ENCODE assay signal across 14 cellular contexts in the genomic region with DNA sequence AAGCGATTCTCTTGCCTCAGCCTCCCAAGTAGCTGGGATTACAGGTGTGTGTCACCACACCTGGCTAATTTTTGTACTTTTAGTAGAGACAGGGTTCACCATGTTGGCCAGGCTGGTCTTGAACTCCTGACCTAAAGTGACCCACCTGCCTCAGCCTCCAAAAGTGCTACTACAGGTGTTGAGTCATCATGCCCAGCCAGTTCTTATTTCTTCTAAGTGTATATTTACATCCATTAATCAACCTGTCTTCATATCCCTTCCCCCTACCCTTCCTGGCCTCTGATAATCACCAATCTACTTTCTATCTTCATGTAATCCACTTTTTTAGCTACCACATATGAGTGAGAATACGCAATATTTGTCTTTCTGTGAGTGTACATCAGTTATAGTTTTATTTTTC. TPM values are rescaled to one million over a fixed set of nuclear protein-coding genes. Genes with fewer than 3 reads are reported as not detected.
DNase-seq lines count a peak whose midpoint lies in the region; ATAC-seq and TF ChIP-seq lines count a peak whose summit lies in the region.
"Not testable (repeated sequence)": the region's sequence is repeated elsewhere in the genome, so short reads cannot be mapped to it uniquely, and the experiment has no call there.
"Had no signal": no experiment of that assay in that cellular context is flagged by ENCODE, and none has a peak within 500 bp of the region (broad histone marks: within the 10 kb centered on the region; RNA-seq: fewer than 3 reads in every experiment).

No MANE protein-coding gene starts in this region.

- H4K20me1 ChIP-seq in GM23338 (replicated peaks; ENCODE audit: insufficient read depth) = peaks cover 16% of the 10 kb centered on the region; the same call in 1 of the 2 replicates
- H4K20me1 ChIP-seq in PC-9 (ENCODE audit: insufficient read depth) = not testable (repeated sequence)
- H4K20me1 ChIP-seq in smooth muscle cell (ENCODE audit: low read depth) = peaks cover 50% of the 10 kb centered on the region

- H3K4me2 ChIP-seq in GM23338, smooth muscle cell: not testable (repeated sequence)
- peak overlapping the region; percentile 71 for H3K4me2 ChIP-seq in PC-9

- WGBS in smooth muscle cell (ENCODE audit: low lambda C conversion rate) = 98% methylated on average over 2 of the region's 2 CpGs

- H3K9me2 ChIP-seq in GM23338 (ENCODE audit: insufficient read depth); PC-9 (ENCODE audit: insufficient read depth): not testable (repeated sequence)

- not testable (repeated sequence) for H3K9me3 Mint-ChIP-seq in GM23338; endothelial cell (ENCODE audit: unreplicated experiment)
- H3K9me3 Mint-ChIP-seq in activated CD4-positive, alpha-beta memory T cell treated with anti-CD3 and anti-CD28 coated beads for 36 hours = peaks cover 14% of the 10 kb centered on the region
- peaks cover 22% of the 10 kb centered on the region for H3K9me3 Mint-ChIP-seq in activated naive CD8-positive, alpha-beta T cell treated with anti-CD3 and anti-CD28 coated beads for 36 hours
- peaks cover 30% of the 10 kb centered on the region for H3K9me3 Mint-ChIP-seq in mesothelial cell of epicardium
- H3K9me3 Mint-ChIP-seq in type B pancreatic cell = peaks cover 28% of the 10 kb centered on the region

- not testable (repeated sequence) for H3K27me3 ChIP-seq in GM23338 (ENCODE audit: insufficient read depth); PC-9 (ENCODE audit: insufficient read depth, low read depth); smooth muscle cell (ENCODE audit: low read depth)

- not testable (repeated sequence) for H3K9ac ChIP-seq in smooth muscle cell (ENCODE audit: low read depth)

- H3K4me1 Mint-ChIP-seq in GM23338 (peaks cover 26% of the 10 kb centered on the region), endothelial cell (ENCODE audit: unreplicated experiment) (peaks cover 16% of the 10 kb centered on the region), mesothelial cell of epicardium (peaks cover 51% of the 10 kb centered on the region)
- peaks cover 28% of the 10 kb centered on the region for H3K4me1 Mint-ChIP-seq in activated CD4-positive, alpha-beta memory T cell treated with anti-CD3 and anti-CD28 coated beads for 36 hours (ENCODE audit: low read depth)
- H3K4me1 Mint-ChIP-seq in activated naive CD8-positive, alpha-beta T cell treated with anti-CD3 and anti-CD28 coated beads for 36 hours = peaks cover 24% of the 10 kb centered on the region
- not testable (repeated sequence) for H3K4me1 Mint-ChIP-seq in type B pancreatic cell (ENCODE audit: unreplicated experiment)

- not testable (repeated sequence) for H3K36me3 ChIP-seq in GM23338 (ENCODE audit: insufficient read depth); smooth muscle cell (ENCODE audit: low read depth)
- peaks cover 42% of the 10 kb centered on the region for H3K36me3 ChIP-seq in PC-9 (ENCODE audit: low read depth)

- CTCF ChIA-PET in PC-9 (lab: Charles Lee); activated CD4-positive, alpha-beta memory T cell treated with anti-CD3 and anti-CD28 coated beads for 36 hours (lab: Charles Lee): not testable (repeated sequence)

- POLR2A ChIA-PET in PC-9 (lab: Charles Lee; ENCODE audit: unreplicated experiment); activated CD4-positive, alpha-beta memory T cell treated with anti-CD3 and anti-CD28 coated beads for 36 hours (lab: Charles Lee): not testable (repeated sequence)

- H3F3A ChIP-seq in GM23338 (replicated peaks; ENCODE audit: low read depth); smooth muscle cell (ENCODE audit: low read depth): not testable (repeated sequence)
- peaks cover 63% of the 10 kb centered on the region for H3F3A ChIP-seq in PC-9 (ENCODE audit: insufficient read depth, low read depth)

- BruUV-seq in PC-9 (replicated peaks; lab: Mats Ljungman, UMichigan) = not testable (repeated sequence)

- TF ChIP-seq CTCF in GM23338 (conservative IDR thresholded peaks at IDR 0.05; ENCODE audit: low read depth in 2 of 2); PC-9 (conservative IDR thresholded peaks at IDR 0.05); endothelial cell (IDR thresholded peaks at IDR 0.05; ENCODE audit: unreplicated experiment); mesothelial cell of epicardium (IDR thresholded peaks at IDR 0.05; ENCODE audit: unreplicated experiment); smooth muscle cell (IDR thresholded peaks at IDR 0.05; ENCODE audit: borderline replicate concordance, insufficient read depth, poor library complexity, severe bottlenecking); type B pancreatic cell (conservative IDR thresholded peaks at IDR 0.05): not testable (repeated sequence)

- H3K4me1 ChIP-seq in GM23338 (ENCODE audit: insufficient read depth); smooth muscle cell (ENCODE audit: low read depth): not testable (repeated sequence)
- H3K4me1 ChIP-seq in PC-9 (replicated peaks; ENCODE audit: insufficient read depth) = peaks cover 73% of the 10 kb centered on the region

- not testable (repeated sequence) for ATAC-seq in GM23338

- peaks cover 33% of the 10 kb centered on the region for H3K9me3 ChIP-seq in PC-9 (ENCODE audit: insufficient read depth, low read depth)
- not testable (repeated sequence) for H3K9me3 ChIP-seq in smooth muscle cell (replicated peaks; ENCODE audit: low read depth)

- not testable (repeated sequence) for DNase-seq in GM23338 (ENCODE audit: low spot score); activated CD4-positive, alpha-beta memory T cell treated with anti-CD3 and anti-CD28 coated beads for 36 hours; activated naive CD8-positive, alpha-beta T cell treated with anti-CD3 and anti-CD28 coated beads for 36 hours; endothelial cell (ENCODE audit: low spot score); mesothelial cell of epicardium (ENCODE audit: low spot score in 2 of 2, unreplicated experiment in 2 of 2); smooth muscle cell (lab: John Stamatoyannopoulos, UW; ENCODE audit: unreplicated experiment); type B pancreatic cell (ENCODE audit: extremely low spot score, unreplicated experiment)
- DNase-seq in PC-9 = peak in 1 of 2 experiments; percentile 70

- not testable (repeated sequence) for H3K4me3 Mint-ChIP-seq in GM23338; activated CD4-positive, alpha-beta memory T cell treated with anti-CD3 and anti-CD28 coated beads for 36 hours; activated naive CD8-positive, alpha-beta T cell treated with anti-CD3 and anti-CD28 coated beads for 36 hours; endothelial cell (ENCODE audit: unreplicated experiment); mesothelial cell of epicardium; type B pancreatic cell

- peaks cover 23% of the 10 kb centered on the region; the same call in 2 of the 3 replicates for H3K36me3 Mint-ChIP-seq in GM23338 (ENCODE audit: low read depth)
- H3K36me3 Mint-ChIP-seq in activated CD4-positive, alpha-beta memory T cell treated with anti-CD3 and anti-CD28 coated beads for 36 hours = peaks cover 52% of the 10 kb centered on the region
- peaks cover 76% of the 10 kb centered on the region for H3K36me3 Mint-ChIP-seq in activated naive CD8-positive, alpha-beta T cell treated with anti-CD3 and anti-CD28 coated beads for 36 hours
- peaks cover 11% of the 10 kb centered on the region for H3K36me3 Mint-ChIP-seq in endothelial cell (ENCODE audit: low read depth, unreplicated experiment)
- H3K36me3 Mint-ChIP-seq in mesothelial cell of epicardium = peaks cover 44% of the 10 kb centered on the region
- peaks cover 59% of the 10 kb centered on the region for H3K36me3 Mint-ChIP-seq in type B pancreatic cell

- H3K27ac ChIP-seq in GM23338 (ENCODE audit: low read depth) = not testable (repeated sequence)
- H3K27ac ChIP-seq in PC-9 (peak overlapping the region; percentile 91), smooth muscle cell (ENCODE audit: low read depth) (peak overlapping the region; percentile 53)

- H2AFZ ChIP-seq in GM23338; PC-9; smooth muscle cell (ENCODE audit: low read depth): not testable (repeated sequence)

- H3K27ac Mint-ChIP-seq in GM23338 = peak overlapping the region; percentile 3; the same call in 1 of the 2 replicates
- peak overlapping the region; percentile 18 for H3K27ac Mint-ChIP-seq in activated CD4-positive, alpha-beta memory T cell treated with anti-CD3 and anti-CD28 coated beads for 36 hours
- peak overlapping the region; percentile 42 for H3K27ac Mint-ChIP-seq in activated naive CD8-positive, alpha-beta T cell treated with anti-CD3 and anti-CD28 coated beads for 36 hours
- peak overlapping the region; percentile 22 for H3K27ac Mint-ChIP-seq in endothelial cell (ENCODE audit: unreplicated experiment)
- H3K27ac Mint-ChIP-seq in mesothelial cell of epicardium = peak overlapping the region; percentile 74
- peak overlapping the region; percentile 99 for H3K27ac Mint-ChIP-seq in type B pancreatic cell

- not testable (repeated sequence) for H3K4me3 ChIP-seq in GM23338, smooth muscle cell
- H3K4me3 ChIP-seq in PC-9 = peak overlapping the region; percentile 8; the same call in 1 of the 2 replicates

- not testable (repeated sequence) for H3K27me3 Mint-ChIP-seq in GM23338 (ENCODE audit: insufficient read depth, low read depth, poor library complexity); activated CD4-positive, alpha-beta memory T cell treated with anti-CD3 and anti-CD28 coated beads for 36 hours; activated naive CD8-positive, alpha-beta T cell treated with anti-CD3 and anti-CD28 coated beads for 36 hours; endothelial cell (ENCODE audit: unreplicated experiment); mesothelial cell of epicardium (ENCODE audit: low read depth); type B pancreatic cell

- H3K79me2 ChIP-seq in GM23338 (replicated peaks; ENCODE audit: insufficient read depth) (peaks cover 61% of the 10 kb centered on the region), PC-9 (ENCODE audit: low read depth) (peaks cover 93% of the 10 kb centered on the region), smooth muscle cell (ENCODE audit: low read depth) (peaks cover 61% of the 10 kb centered on the region)

- intact Hi-C loops in PC-9 (cut with micrococcal nuclease; ENCODE audit: unreplicated experiment) = loop anchor here (1.0 kb wide), 1 partner anchor 15 kb away; no protein-coding TSS in a partner anchor
- intact Hi-C loops in activated CD4-positive, alpha-beta memory T cell treated with anti-CD3 and anti-CD28 coated beads for 36 hours (cut with micrococcal nuclease) = not testable (repeated sequence)

RNA-seq across cellular contexts. Expression of a gene that starts 42.4 kb away (rescaled TPM):
- total RNA-seq in GM23338 (2014; rRNA removed; shearing (Covaris generic)) = not detected in 2 replicates
- not detected in 2 replicates for polyA plus RNA-seq in GM23338 (2016; fragmentation: Nextera tagmentation; extraction: Ambion mirVana)
- not detected in 2 replicates for total RNA-seq in PC-9 (2021)
- not detected for total RNA-seq in activated CD4-positive, alpha-beta memory T cell treated with anti-CD3 and anti-CD28 coated beads for 36 hours
- not detected for total RNA-seq in activated naive CD8-positive, alpha-beta T cell treated with anti-CD3 and anti-CD28 coated beads for 36 hours
- total RNA-seq in endothelial cell (ENCODE audit: unreplicated experiment) = not detected
- total RNA-seq in mesothelial cell of epicardium = not detected in 3 replicates
- total RNA-seq in smooth muscle cell = not detected in 2 replicates
- not detected in 2 replicates for polyA plus RNA-seq in smooth muscle cell
- 2.9 and 7.4 TPM in 2 replicates for total RNA-seq in type B pancreatic cell (ENCODE audit: low replicate concordance)
- total RNA-seq: A673; CD4-positive, alpha-beta memory T cell; CD4-positive, CD25-positive, alpha-beta regulatory T cell; CD8-positive, alpha-beta memory T cell had no signal
- polyA plus RNA-seq: AG04450; CD14-positive monocyte; CD4-positive, alpha-beta memory T cell; CD4-positive, CD25-positive, alpha-beta regulatory T cell; CD8-positive, alpha-beta memory T cell had no signal

RNA-seq across cellular contexts. Expression of a gene that starts 53.7 kb away (rescaled TPM):
- total RNA-seq in GM23338 (2014; rRNA removed; shearing (Covaris generic)) = not detected in 2 replicates
- not detected in 2 replicates for polyA plus RNA-seq in GM23338 (2016; fragmentation: Nextera tagmentation; extraction: Ambion mirVana)
- total RNA-seq in PC-9 (2021) = not detected in 2 replicates
- not detected for total RNA-seq in activated CD4-positive, alpha-beta memory T cell treated with anti-CD3 and anti-CD28 coated beads for 36 hours
- not detected for total RNA-seq in activated naive CD8-positive, alpha-beta T cell treated with anti-CD3 and anti-CD28 coated beads for 36 hours
- not detected for total RNA-seq in endothelial cell (ENCODE audit: unreplicated experiment)
- not detected in 3 replicates for total RNA-seq in mesothelial cell of epicardium
- total RNA-seq in smooth muscle cell = not detected in 2 replicates
- polyA plus RNA-seq in smooth muscle cell = not detected in 2 replicates
- total RNA-seq in type B pancreatic cell (ENCODE audit: low replicate concordance) = 0.69 and 0.92 TPM in 2 replicates
- total RNA-seq: A673; CD4-positive, alpha-beta memory T cell; CD4-positive, CD25-positive, alpha-beta regulatory T cell; CD8-positive, alpha-beta memory T cell had no signal
- polyA plus RNA-seq: AG04450; CD14-positive monocyte; CD4-positive, alpha-beta memory T cell; CD4-positive, CD25-positive, alpha-beta regulatory T cell; CD8-positive, alpha-beta memory T cell had no signal

Comparison
In these comparisons a context has a peak if more than half of its experiments do, and no peak if none do; other contexts are left out.
1. H3K27ac Mint-ChIP-seq: peak in every context shown above with its lines; median percentile 99 in type B pancreatic cell; 74 in mesothelial cell of epicardium; 42 in activated naive CD8-positive, alpha-beta T cell treated with anti-CD3 and anti-CD28 coated beads for 36 hours; 22 in endothelial cell; 18 in activated CD4-positive, alpha-beta memory T cell treated with anti-CD3 and anti-CD28 coated beads for 36 hours; 3 in GM23338.